In genomic region chr19:19599190-19599535, GRCh38 we compare ENCODE assay signal across 14 cellular contexts. TPM values are rescaled to one million over a fixed set of nuclear protein-coding genes. Genes with fewer than 3 reads are reported as not detected.
DNase-seq lines count a peak whose midpoint lies in the region; ATAC-seq, FAIRE-seq and TF ChIP-seq lines count a peak whose summit lies in the region.
"Had no signal": no experiment of that assay in that cellular context is flagged by ENCODE, and none has a peak within 500 bp of the region (broad histone marks: within the 10 kb centered on the region; RNA-seq: fewer than 3 reads in every experiment).

No MANE protein-coding gene starts in this region.

- H3K27ac Mint-ChIP-seq in CD4-positive, alpha-beta T cell, result peak overlapping the region; percentile 95

- intact Hi-C loops in CD4-positive, alpha-beta T cell (cut with DNase I, micrococcal nuclease), result loop anchor here in 1 of 2 experiments (2.0 to 5.0 kb wide), 3 partner anchors 37 to 70 kb away; partner anchors contain the start of genes GMIP and ZNF101
- intact Hi-C loops in posterior vena cava (cut with DNase I) (no loop called here), dorsolateral prefrontal cortex (cut with DNase I) (no loop called here)

- peaks cover 35% of the 10 kb centered on the region for H3K36me3 Mint-ChIP-seq in CD4-positive, alpha-beta T cell (ENCODE audit: low read depth)

- no peaks in the 10 kb centered on the region for H3K9me3 Mint-ChIP-seq in CD4-positive, alpha-beta T cell

- no peak overlapping the region for H3K4me3 ChIP-seq in small intestine (ENCODE audit: low read depth in 1 of 2, low read length in 2 of 2)
- H3K4me3 ChIP-seq in brain microvascular endothelial cell (ENCODE audit: low read depth, low read length), result no peak overlapping the region
- H3K4me3 ChIP-seq in dorsolateral prefrontal cortex, result no peak overlapping the region
- H3K4me3 ChIP-seq: coronary artery had no signal

- peak overlapping the region; percentile 97 for H3K27ac ChIP-seq in CD4-positive, alpha-beta T cell (ENCODE audit: low read depth, low read length)
- H3K27ac ChIP-seq in KOPT-K1 (ENCODE audit: low read depth, low read length, poor library complexity, severe bottlenecking) (peak overlapping the region; percentile 73), small intestine (ENCODE audit: low read depth in 1 of 2, low read length in 1 of 2) (peak overlapping the region; percentile 25 to 84), brain microvascular endothelial cell (no peak overlapping the region), dorsolateral prefrontal cortex (no peak overlapping the region)

- CTCF ChIA-PET in CD4-positive, alpha-beta T cell (lab: Charles Lee), result interaction anchor here (0.6 to 1.7 kb wide), 2 partner anchors 29 to 109 kb away, joined by 3 read pairs; partner anchors contain the start of gene LPAR2

- peak; percentile 22 for ATAC-seq in CD4-positive, alpha-beta T cell (ENCODE audit: poor library complexity)
- ATAC-seq in GM19395 (IDR thresholded peaks at IDR 0.05; ENCODE audit: unreplicated experiment), result no peak

- H3K36me3 ChIP-seq in KOPT-K1 (ENCODE audit: insufficient read depth, low read length) (peaks cover 17% of the 10 kb centered on the region; the same call in 1 of the 2 replicates), small intestine (ENCODE audit: control insufficient read depth in 2 of 2, insufficient read depth in 2 of 2, low read length in 2 of 2) (no peaks in the 10 kb centered on the region), brain microvascular endothelial cell (replicated peaks) (no peaks in the 10 kb centered on the region)

- no peak for FAIRE-seq in small intestine (lab: Jason Lieb, UNC)
- FAIRE-seq: H54 had no signal

- H3K9me3 ChIP-seq in CD4-positive, alpha-beta T cell (ENCODE audit: control insufficient read depth, low read length), result no peaks in the 10 kb centered on the region
- H3K9me3 ChIP-seq in KOPT-K1 (ENCODE audit: insufficient read depth, low read length, poor library complexity, severe bottlenecking), result no peaks in the 10 kb centered on the region
- H3K9me3 ChIP-seq in small intestine (ENCODE audit: control insufficient read depth, low read depth), result no peaks in the 10 kb centered on the region
- H3K9me3 ChIP-seq: SK-N-SH had no signal

- H3K27me3 ChIP-seq in CD4-positive, alpha-beta T cell (ENCODE audit: control insufficient read depth, insufficient read depth, low read length), result no peaks in the 10 kb centered on the region
- H3K27me3 ChIP-seq in small intestine (ENCODE audit: control insufficient read depth in 2 of 2, insufficient read depth in 2 of 2, low read length in 2 of 2) (no peaks in the 10 kb centered on the region), brain microvascular endothelial cell (replicated peaks) (no peaks in the 10 kb centered on the region), dorsolateral prefrontal cortex (no peaks in the 10 kb centered on the region)

- WGBS in small intestine, 3 donors, result 64 to 83% (median 83%) methylated on average over 8 of the region's 8 CpGs

- TF ChIP-seq CTCF in CD4-positive, alpha-beta T cell (IDR thresholded peaks at IDR 0.05), result no peak
- TF ChIP-seq CTCF in brain microvascular endothelial cell (IDR thresholded peaks at IDR 0.05; ENCODE audit: low read depth, low read length, missing control alignments), result no peak
- TF ChIP-seq CTCF in dorsolateral prefrontal cortex (IDR thresholded peaks at IDR 0.05 in 54 of 56, conservative IDR thresholded peaks at IDR 0.05 in 2 of 56; ENCODE audit: low read depth in 1 of 56, partially characterized antibody in 56 of 56), result no peak

- peak overlapping the region; percentile 55 for H3K4me3 Mint-ChIP-seq in CD4-positive, alpha-beta T cell

- DNase-seq in CD4-positive, alpha-beta T cell, result peak in 2 of 10 experiments; percentile 11 to 23
- DNase-seq in activated naive CD4-positive, alpha-beta T cell treated with anti-CD3 and anti-CD28 coated beads, Interleukin-2, amount 50 U/mL, for 16 hours, result peak; percentile 43
- DNase-seq in small intestine (no peak), posterior vena cava (ENCODE audit: low spot score) (no peak), brain microvascular endothelial cell (no peak), dorsolateral prefrontal cortex (no peak)
- DNase-seq: AML-193, NCI-H1930, SK-N-SH had no signal

- H3K4me1 Mint-ChIP-seq in CD4-positive, alpha-beta T cell (ENCODE audit: low read depth), result peaks cover 74% of the 10 kb centered on the region

- no peaks in the 10 kb centered on the region for H3K27me3 Mint-ChIP-seq in CD4-positive, alpha-beta T cell

- in situ Hi-C loops in brain microvascular endothelial cell (cut with HindIII; ENCODE audit: low pct_ligation_motif_present, low sequenced_read_pairs), result no loop called here

- POLR2A ChIA-PET in CD4-positive, alpha-beta T cell (lab: Charles Lee), result interaction anchor here (0.6 to 2.7 kb wide), 12 partner anchors 13 to 1975 kb away, joined by 3 to 32 read pairs (median 4); partner anchors contain the start of genes ATP13A1 and ZNF101

- peaks cover 0 to 3% of the 10 kb centered on the region in 2 donors for H3K4me1 ChIP-seq in small intestine (ENCODE audit: control insufficient read depth in 2 of 2, insufficient read depth in 1 of 2, low read depth in 1 of 2, low read length in 1 of 2)

RNA-seq across cellular contexts. Expression of gene PBX4, which starts 19.3 kb away (rescaled TPM):
- 10 to 100 TPM; 50.1 to 51.8 TPM for total RNA-seq in CD4-positive, alpha-beta T cell
- polyA plus RNA-seq in small intestine, result 1 to 10 TPM in 2 of 3 donors, under 1 TPM in 1; 0.89 to 2.5 (median 1.9) TPM
- under 1 TPM; 0.29 to 0.93 TPM for total RNA-seq in posterior vena cava
- 1 to 10 TPM; 1.2 to 9.5 (median 4.3) TPM for total RNA-seq in dorsolateral prefrontal cortex
- total RNA-seq: lung microvascular endothelial cell had no signal

RNA-seq across cellular contexts. Expression of gene LPAR2, which starts 28.9 kb away (rescaled TPM):
- total RNA-seq in CD4-positive, alpha-beta T cell, result 10 to 100 TPM; 85.9 to 93.7 TPM
- 10 to 100 TPM; 10.7 to 21.6 (median 13.1) TPM for polyA plus RNA-seq in small intestine
- total RNA-seq in posterior vena cava, result 1 to 10 TPM; 2.0 to 5.5 TPM
- total RNA-seq in dorsolateral prefrontal cortex, result 10 to 100 TPM in 31 of 120 experiments, 1 to 10 TPM in 89; 1.9 to 15.8 (median 8.2) TPM

RNA-seq across cellular contexts. Expression of gene GMIP, which starts 44.3 kb away (rescaled TPM):
- 10 to 100 TPM; 89.6 to 97.0 TPM for total RNA-seq in CD4-positive, alpha-beta T cell
- polyA plus RNA-seq in small intestine, result 10 to 100 TPM; 11.2 to 15.1 (median 13.8) TPM
- total RNA-seq in posterior vena cava (10 to 100 TPM in 1 of 2 donors, 1 to 10 TPM in 1; 8.3 to 11.4 TPM), dorsolateral prefrontal cortex (10 to 100 TPM in 57 of 120 experiments, 1 to 10 TPM in 63; 5.0 to 20.2 (median 9.8) TPM)

Comparison
In these comparisons a context has a peak if more than half of its experiments do, and no peak if none do; other contexts are left out.
1. H3K27ac ChIP-seq: peak in CD4-positive, alpha-beta T cell (single experiment), KOPT-K1 (single experiment) and small intestine (2 of 2); none in brain microvascular endothelial cell (single experiment) and dorsolateral prefrontal cortex (0 of 59).
2. RNA of gene PBX4, which starts 19.3 kb away (total RNA-seq): 50.1 to 51.8 TPM in CD4-positive, alpha-beta T cell; 1.2 to 9.5 TPM in dorsolateral prefrontal cortex and 0.29 to 0.93 TPM in posterior vena cava; every median in the first group is over 4 times any median in the second.
3. RNA of gene LPAR2, which starts 28.9 kb away (total RNA-seq): 85.9 to 93.7 TPM in CD4-positive, alpha-beta T cell; 1.9 to 15.8 TPM in dorsolateral prefrontal cortex and 2.0 to 5.5 TPM in posterior vena cava; every median in the first group is over 4 times any median in the second.
4. RNA of gene GMIP, which starts 44.3 kb away (total RNA-seq): 89.6 to 97.0 TPM in CD4-positive, alpha-beta T cell; 8.3 to 11.4 TPM in posterior vena cava and 5.0 to 20.2 TPM in dorsolateral prefrontal cortex; every median in the first group is over 4 times any median in the second.